In genomic region chrX:74369666-74370065, GRCh38 we compare ENCODE assay signal across 28 cellular contexts. TPM values are rescaled to one million over a fixed set of nuclear protein-coding genes. Genes with fewer than 3 reads are reported as not detected.
"Had no signal": no experiment of that assay in that cellular context is flagged by ENCODE, and none has a peak within 500 bp of the region (broad histone marks: within the 10 kb centered on the region; RNA-seq: fewer than 3 reads in every experiment).

No MANE protein-coding gene starts in this region.

- ATAC-seq: left cardiac atrium; left lobe of liver; mucosa of descending colon; naive thymus-derived CD4-positive, alpha-beta T cell; natural killer cell treated with Interleukin-12 subunit alpha and Interleukin-12 subunit beta and Interleukin-15 and Interleukin-18, amount 100 ng/mL, for 72 hours; pancreas; right cardiac atrium; sciatic nerve; stimulated activated naive B cell treated with anti-CD40 and anti-IgM and Interleukin-4, amounts not matched to agents 10 μg/mL and 1 μg/mL and 100 μg/mL, for 72 hours; stimulated activated naive CD8-positive, alpha-beta T cell treated with anti-CD3 and anti-CD28 coated beads, Interleukin-15, Interleukin-2, amounts not matched to agents 100 U/mL and 50 U/mL, for 24 hours had no signal

- H3K36me3 ChIP-seq: pancreas, prostate gland, stomach, thyroid gland, transverse colon, upper lobe of left lung had no signal

- H3K4me3 ChIP-seq: lung, mucosa of descending colon, pancreas, prostate gland, skin epidermis, stomach, testis, thyroid gland, transverse colon, upper lobe of left lung had no signal

- H3K4me3 Mint-ChIP-seq: naive thymus-derived CD4-positive, alpha-beta T cell; natural killer cell treated with Interleukin-12 subunit alpha and Interleukin-12 subunit beta and Interleukin-15 and Interleukin-18, amount 100 ng/mL, for 72 hours; stimulated activated naive B cell treated with anti-CD40 and anti-IgM and Interleukin-4, amounts not matched to agents 10 μg/mL and 1 μg/mL and 100 μg/mL, for 72 hours had no signal

- H3K27me3 ChIP-seq: stomach, testis, thyroid gland, transverse colon, upper lobe of left lung had no signal

- H3K4me1 ChIP-seq: pancreas, prostate gland, stomach, testis, thyroid gland, transverse colon, upper lobe of left lung had no signal

- H3K9me3 ChIP-seq: mucosa of descending colon, pancreas, prostate gland, stomach, testis, thyroid gland, transverse colon, upper lobe of left lung had no signal

- H3K27me3 Mint-ChIP-seq: stimulated activated naive B cell treated with anti-CD40 and anti-IgM and Interleukin-4, amounts not matched to agents 10 μg/mL and 1 μg/mL and 100 μg/mL, for 72 hours had no signal

- DNase-seq: hippocampal formation; kidney glomerular epithelial cell; left cardiac atrium; mesendoderm; midbrain; mucosa of descending colon; naive thymus-derived CD4-positive, alpha-beta T cell; pancreas; posterior cingulate gyrus; retina; right cardiac atrium; stimulated activated CD4-positive, alpha-beta T cell treated with anti-CD3 and anti-CD28 coated beads, Interleukin-12 subunit alpha, Interleukin-12 subunit beta, amount 100 ng/mL, for 4 hours; stimulated activated CD4-positive, alpha-beta T cell treated with anti-CD3 and anti-CD28 coated beads, Interleukin-15, amount 100 ng/mL, for 24 hours; stimulated activated CD4-positive, alpha-beta T cell treated with anti-CD3 and anti-CD28 coated beads, Interleukin-2, amount 100 ng/mL, for 24 hours; stimulated activated CD4-positive, alpha-beta T cell treated with anti-CD3 and anti-CD28 coated beads, Interleukin-4, amount 100 ng/mL, for 1 hour; stimulated activated naive B cell treated with anti-CD40 and anti-IgM and Interleukin-4, amounts not matched to agents 10 μg/mL and 1 μg/mL and 100 μg/mL, for 72 hours; stimulated activated naive CD8-positive, alpha-beta T cell treated with anti-CD3 and anti-CD28 coated beads, Interleukin-15, Interleukin-2, amounts not matched to agents 100 U/mL and 50 U/mL, for 24 hours; stomach; testis; thyroid gland; transverse colon; upper lobe of left lung had no signal

- H3K27ac Mint-ChIP-seq: naive thymus-derived CD4-positive, alpha-beta T cell; natural killer cell treated with Interleukin-12 subunit alpha and Interleukin-12 subunit beta and Interleukin-15 and Interleukin-18, amount 100 ng/mL, for 72 hours; stimulated activated naive B cell treated with anti-CD40 and anti-IgM and Interleukin-4, amounts not matched to agents 10 μg/mL and 1 μg/mL and 100 μg/mL, for 72 hours had no signal

- H3K9me3 Mint-ChIP-seq: naive thymus-derived CD4-positive, alpha-beta T cell; natural killer cell treated with Interleukin-12 subunit alpha and Interleukin-12 subunit beta and Interleukin-15 and Interleukin-18, amount 100 ng/mL, for 72 hours; stimulated activated naive B cell treated with anti-CD40 and anti-IgM and Interleukin-4, amounts not matched to agents 10 μg/mL and 1 μg/mL and 100 μg/mL, for 72 hours had no signal

- H3K27ac ChIP-seq: pancreas, prostate gland, skin epidermis, stomach, testis, thyroid gland, transverse colon, upper lobe of left lung had no signal

- H3K4me1 Mint-ChIP-seq: naive thymus-derived CD4-positive, alpha-beta T cell had no signal

- H3K36me3 Mint-ChIP-seq: naive thymus-derived CD4-positive, alpha-beta T cell; natural killer cell treated with Interleukin-12 subunit alpha and Interleukin-12 subunit beta and Interleukin-15 and Interleukin-18, amount 100 ng/mL, for 72 hours; stimulated activated naive B cell treated with anti-CD40 and anti-IgM and Interleukin-4, amounts not matched to agents 10 μg/mL and 1 μg/mL and 100 μg/mL, for 72 hours had no signal

RNA-seq across cellular contexts. Expression of gene SLC16A2, which starts 51.6 kb away (rescaled TPM):
- total RNA-seq: natural killer cell treated with Interleukin-12 subunit alpha and Interleukin-12 subunit beta and Interleukin-15 and Interleukin-18, amount 100 ng/mL, for 72 hours had no signal
